Comparison of ENCODE assay signal across 1 cellular context in the genomic region with DNA sequence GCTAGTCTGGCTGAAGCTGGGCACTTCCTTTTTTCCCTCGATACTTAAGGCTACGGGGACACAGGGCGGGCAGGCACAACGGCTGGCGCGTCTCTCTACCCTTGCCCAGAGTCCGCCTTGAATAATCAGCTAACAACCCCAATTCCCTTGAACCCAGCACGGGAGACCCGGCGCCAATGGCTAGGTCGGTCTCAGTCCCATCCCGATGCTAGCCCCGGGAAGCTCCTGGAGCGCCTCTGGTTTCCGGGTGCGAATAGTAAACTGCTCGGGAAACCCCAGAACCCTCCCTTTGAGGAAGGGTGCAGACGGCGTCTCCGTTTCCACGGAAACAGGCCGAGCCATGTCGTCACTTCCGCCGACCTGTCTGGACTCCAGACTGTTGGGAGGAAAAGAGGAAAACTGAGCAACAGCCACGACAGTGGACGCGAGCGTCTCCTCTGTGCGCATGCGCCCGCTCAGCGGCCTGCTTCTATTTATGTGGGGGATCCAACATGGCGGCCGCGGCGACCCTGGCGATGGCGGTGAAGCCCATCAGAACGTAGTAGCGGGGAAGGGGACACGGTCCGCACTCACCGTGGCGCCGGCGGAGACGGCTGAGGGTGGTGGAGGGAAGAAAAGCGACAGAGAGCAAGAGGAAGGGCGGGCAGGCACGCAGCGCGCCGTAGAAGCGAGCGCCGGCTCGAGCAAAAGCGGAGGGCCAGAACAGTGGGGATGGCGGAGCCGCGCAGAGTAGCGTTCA.
TF ChIP-seq lines count a peak whose summit lies in the region.

Gene UBN2, plus strand, starts transcription at position 464 of the 739 bp plus-strand sequence. Its CDS starts 248 bp downstream, at position 712.

TF ChIP-seq in K562, 482 proteins besides CTCF, POLR2A, EP300 and RAD21 (continued from another document and continues in another):
- peak; percentile 99 for TF ChIP-seq ARID4B (CRISPR knock-in tag; IDR thresholded peaks at IDR 0.05)
- TF ChIP-seq CCNT2 (IDR thresholded peaks at IDR 0.05; ENCODE audit: borderline replicate concordance, extremely low read depth, insufficient read length, low read depth, low read length) = no peak
- no peak for TF ChIP-seq PYGO2 (tag; IDR thresholded peaks at IDR 0.05)
- TF ChIP-seq, protein P1, sequence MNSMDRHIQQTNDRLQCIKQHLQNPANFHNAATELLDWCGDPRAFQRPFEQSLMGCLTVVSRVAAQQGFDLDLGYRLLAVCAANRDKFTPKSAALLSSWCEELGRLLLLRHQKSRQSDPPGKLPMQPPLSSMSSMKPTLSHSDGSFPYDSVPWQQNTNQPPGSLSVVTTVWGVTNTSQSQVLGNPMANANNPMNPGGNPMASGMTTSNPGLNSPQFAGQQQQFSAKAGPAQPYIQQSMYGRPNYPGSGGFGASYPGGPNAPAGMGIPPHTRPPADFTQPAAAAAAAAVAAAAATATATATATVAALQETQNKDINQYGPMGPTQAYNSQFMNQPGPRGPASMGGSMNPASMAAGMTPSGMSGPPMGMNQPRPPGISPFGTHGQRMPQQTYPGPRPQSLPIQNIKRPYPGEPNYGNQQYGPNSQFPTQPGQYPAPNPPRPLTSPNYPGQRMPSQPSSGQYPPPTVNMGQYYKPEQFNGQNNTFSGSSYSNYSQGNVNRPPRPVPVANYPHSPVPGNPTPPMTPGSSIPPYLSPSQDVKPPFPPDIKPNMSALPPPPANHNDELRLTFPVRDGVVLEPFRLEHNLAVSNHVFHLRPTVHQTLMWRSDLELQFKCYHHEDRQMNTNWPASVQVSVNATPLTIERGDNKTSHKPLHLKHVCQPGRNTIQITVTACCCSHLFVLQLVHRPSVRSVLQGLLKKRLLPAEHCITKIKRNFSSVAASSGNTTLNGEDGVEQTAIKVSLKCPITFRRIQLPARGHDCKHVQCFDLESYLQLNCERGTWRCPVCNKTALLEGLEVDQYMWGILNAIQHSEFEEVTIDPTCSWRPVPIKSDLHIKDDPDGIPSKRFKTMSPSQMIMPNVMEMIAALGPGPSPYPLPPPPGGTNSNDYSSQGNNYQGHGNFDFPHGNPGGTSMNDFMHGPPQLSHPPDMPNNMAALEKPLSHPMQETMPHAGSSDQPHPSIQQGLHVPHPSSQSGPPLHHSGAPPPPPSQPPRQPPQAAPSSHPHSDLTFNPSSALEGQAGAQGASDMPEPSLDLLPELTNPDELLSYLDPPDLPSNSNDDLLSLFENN (IDR thresholded peaks at IDR 0.05; ENCODE audit: low read depth in 2 of 2, low read length in 2 of 2) = peak in 1 of 2 experiments; percentile 37; a peak in 2 of 4 replicates
- no peak for TF ChIP-seq HOXB6 (CRISPR knock-in tag; IDR thresholded peaks at IDR 0.05; ENCODE audit: borderline replicate concordance)
- no peak for TF ChIP-seq ZNF830 (CRISPR knock-in tag; IDR thresholded peaks at IDR 0.05)
- TF ChIP-seq RFX5 (IDR thresholded peaks at IDR 0.05; ENCODE audit: low read depth, low read length) = no peak
- TF ChIP-seq ZNF224 (CRISPR knock-in tag; IDR thresholded peaks at IDR 0.05) = peak; percentile 59; the same call in 1 of the 2 replicates
- peak; percentile 74 for TF ChIP-seq HNRNPLL (IDR thresholded peaks at IDR 0.05; ENCODE audit: low read depth, low read length, poor library complexity, severe bottlenecking)
- peak; percentile 85 for TF ChIP-seq ZBTB33 (CRISPR knock-in tag; IDR thresholded peaks at IDR 0.05)
- no peak for TF ChIP-seq ATF1 (CRISPR knock-in tag; IDR thresholded peaks at IDR 0.05)
- TF ChIP-seq ATF1 (tag; IDR thresholded peaks at IDR 0.05) = peak; percentile 96
- no peak for TF ChIP-seq ZFPM2 (CRISPR knock-in tag; IDR thresholded peaks at IDR 0.05)
- 0 out of 2 replicates have a peak, but pooled peaks have one; percentile 27 for TF ChIP-seq ELF2 (CRISPR knock-in tag; IDR thresholded peaks at IDR 0.05)
- TF ChIP-seq TRIM24 (IDR thresholded peaks at IDR 0.05) = 0 out of 4 replicates have a peak, but pooled peaks of 1 of the 2 experiments have one; percentile 22
- no peak for TF ChIP-seq RBM17 (IDR thresholded peaks at IDR 0.05; ENCODE audit: borderline replicate concordance, low read depth, low read length)
- TF ChIP-seq HDAC1 (IDR thresholded peaks at IDR 0.05) = peak in 1 of 2 experiments; percentile 97; a peak in 2 of 4 replicates
- TF ChIP-seq, protein P2, sequence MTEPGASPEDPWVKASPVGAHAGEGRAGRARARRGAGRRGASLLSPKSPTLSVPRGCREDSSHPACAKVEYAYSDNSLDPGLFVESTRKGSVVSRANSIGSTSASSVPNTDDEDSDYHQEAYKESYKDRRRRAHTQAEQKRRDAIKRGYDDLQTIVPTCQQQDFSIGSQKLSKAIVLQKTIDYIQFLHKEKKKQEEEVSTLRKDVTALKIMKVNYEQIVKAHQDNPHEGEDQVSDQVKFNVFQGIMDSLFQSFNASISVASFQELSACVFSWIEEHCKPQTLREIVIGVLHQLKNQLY (CRISPR knock-in tag; conservative IDR thresholded peaks at IDR 0.05) = peak; percentile 75 to 90; a peak in 2 of 4 replicates
- peak; percentile 30; the same call in 1 of the 2 replicates for TF ChIP-seq NCOR1 (IDR thresholded peaks at IDR 0.05)
- TF ChIP-seq ATF4 (CRISPR knock-in tag; IDR thresholded peaks at IDR 0.05) = peak; percentile 59; the same call in 1 of the 2 replicates
- peak; percentile 95 for TF ChIP-seq CTBP1 (IDR thresholded peaks at IDR 0.05; ENCODE audit: borderline replicate concordance)
- TF ChIP-seq MAFK (IDR thresholded peaks at IDR 0.05; ENCODE audit: low read length) = no peak; the same call in 1 of the 2 replicates
- TF ChIP-seq RBM34 (IDR thresholded peaks at IDR 0.05; ENCODE audit: borderline replicate concordance, insufficient read depth, low read length) = no peak
- peak; percentile 94 for TF ChIP-seq ZBTB40 (IDR thresholded peaks at IDR 0.05)
- no peak; the same call in 1 of the 2 replicates for TF ChIP-seq ZBTB40 (CRISPR knock-in tag; IDR thresholded peaks at IDR 0.05)
- TF ChIP-seq ZFX (CRISPR knock-in tag; IDR thresholded peaks at IDR 0.05) = peak; percentile 99
- peak; percentile 62; the same call in 1 of the 2 replicates for TF ChIP-seq ETS1 (conservative IDR thresholded peaks at IDR 0.05; ENCODE audit: control insufficient read depth, low read depth, low read length)
- no peak for TF ChIP-seq MED1 (CRISPR knock-in tag; IDR thresholded peaks at IDR 0.05; ENCODE audit: borderline replicate concordance)
- peak; percentile 95 for TF ChIP-seq KDM2B (CRISPR knock-in tag; IDR thresholded peaks at IDR 0.05)
